ENCODE assay signal across 8 cellular contexts in genomic region chr10:126598009-126598408, GRCh38.
A peak's percentile ranks its signal among the peaks of the same experiment; 100 is the strongest.
DNase-seq lines count a peak whose midpoint lies in the region; ATAC-seq and FAIRE-seq lines count a peak whose summit lies in the region.

No MANE protein-coding gene starts in this region.

- no peaks in the 10 kb centered on the region for H3K9me3 ChIP-seq in SJSA1 (replicated peaks)

- no peak overlapping the region for H3K27ac Mint-ChIP-seq in activated T-cell treated with anti-CD3 and anti-CD28 coated beads, Interleukin-2, amount 50 U/mL, for 72 hours
- H3K27ac Mint-ChIP-seq in stimulated activated naive CD8-positive, alpha-beta T cell treated with anti-CD3 and anti-CD28 coated beads, Interleukin-15, amount 100 ng/mL, for 72 hours: no peak overlapping the region

- no peaks in the 10 kb centered on the region for H3K4me1 ChIP-seq in SJSA1 (replicated peaks)

- H3K27ac ChIP-seq in SJSA1: no peak overlapping the region

- peaks cover 5% of the 10 kb centered on the region; the same call in 1 of the 2 replicates for H3K27me3 ChIP-seq in SJSA1 (replicated peaks)

- H3K4me3 Mint-ChIP-seq in activated T-cell treated with anti-CD3 and anti-CD28 coated beads, Interleukin-2, amount 50 U/mL, for 72 hours: no peak overlapping the region
- no peak overlapping the region for H3K4me3 Mint-ChIP-seq in activated T-cell treated with anti-CD3 and anti-CD28 coated beads, Interleukin-2, amount 50 U/mL, for 4 hours
- no peak overlapping the region for H3K4me3 Mint-ChIP-seq in stimulated activated naive CD8-positive, alpha-beta T cell treated with anti-CD3 and anti-CD28 coated beads, Interleukin-15, amount 100 ng/mL, for 72 hours

- DNase-seq in activated T-cell treated with anti-CD3 and anti-CD28 coated beads, Interleukin-2, amount 50 U/mL, for 72 hours: peak in 1 of 2 donors; percentile 6
- DNase-seq in activated T-cell treated with anti-CD3 and anti-CD28 coated beads, Interleukin-2, amount 50 U/mL, for 4 hours: no peak
- DNase-seq in SJSA1 (ENCODE audit: low read depth in 1 of 2, low spot score in 2 of 2) (peak; percentile 18 to 58), head of caudate nucleus (peak in 41 of 42 donors; percentile 38 to 88 (median 68)), frontal cortex (ENCODE audit: low spot score in 2 of 2) (no peak)
- DNase-seq in stimulated activated naive CD8-positive, alpha-beta T cell treated with anti-CD3 and anti-CD28 coated beads, Interleukin-15, amount 100 ng/mL, for 72 hours: peak in 1 of 2 donors; percentile 1

- peaks cover 8% of the 10 kb centered on the region in 2 donors for H3K9me3 Mint-ChIP-seq in activated T-cell treated with anti-CD3 and anti-CD28 coated beads, Interleukin-2, amount 50 U/mL, for 72 hours
- no peaks in the 10 kb centered on the region for H3K9me3 Mint-ChIP-seq in activated T-cell treated with anti-CD3 and anti-CD28 coated beads, Interleukin-2, amount 50 U/mL, for 4 hours
- H3K9me3 Mint-ChIP-seq in stimulated activated naive CD8-positive, alpha-beta T cell treated with anti-CD3 and anti-CD28 coated beads, Interleukin-15, amount 100 ng/mL, for 72 hours: peaks cover 0 to 6% of the 10 kb centered on the region in 2 donors

- intact Hi-C loops in head of caudate nucleus (cut with DNase I): no loop called here

- no peak overlapping the region for H3K4me3 ChIP-seq in SJSA1

- ATAC-seq in activated T-cell treated with anti-CD3 and anti-CD28 coated beads, Interleukin-2, amount 50 U/mL, for 72 hours (replicated peaks in 1 of 2): peak; percentile 34 to 50
- ATAC-seq in activated T-cell treated with anti-CD3 and anti-CD28 coated beads, Interleukin-2, amount 50 U/mL, for 4 hours: no peak
- ATAC-seq in HG03175 (IDR thresholded peaks at IDR 0.05; ENCODE audit: unreplicated experiment) (peak; percentile 74), HG02852 (IDR thresholded peaks at IDR 0.05; ENCODE audit: unreplicated experiment) (no peak)
- peak; percentile 55 for ATAC-seq in stimulated activated naive CD8-positive, alpha-beta T cell treated with anti-CD3 and anti-CD28 coated beads, Interleukin-15, amount 100 ng/mL, for 72 hours

- H3K36me3 Mint-ChIP-seq in activated T-cell treated with anti-CD3 and anti-CD28 coated beads, Interleukin-2, amount 50 U/mL, for 72 hours (ENCODE audit: insufficient read depth in 2 of 2): peaks cover 1% of the 10 kb centered on the region in 2 donors
- no peaks in the 10 kb centered on the region for H3K36me3 Mint-ChIP-seq in activated T-cell treated with anti-CD3 and anti-CD28 coated beads, Interleukin-2, amount 50 U/mL, for 4 hours (ENCODE audit: insufficient read depth)

- no peak for FAIRE-seq in frontal cortex (lab: Jason Lieb, UNC)

- H3K36me3 ChIP-seq in SJSA1: no peaks in the 10 kb centered on the region

- peaks cover 6% of the 10 kb centered on the region for H3K27me3 Mint-ChIP-seq in activated T-cell treated with anti-CD3 and anti-CD28 coated beads, Interleukin-2, amount 50 U/mL, for 72 hours (ENCODE audit: low read depth)
- peaks cover 2% of the 10 kb centered on the region for H3K27me3 Mint-ChIP-seq in activated T-cell treated with anti-CD3 and anti-CD28 coated beads, Interleukin-2, amount 50 U/mL, for 4 hours (ENCODE audit: low read depth)
- no peaks in the 10 kb centered on the region for H3K27me3 Mint-ChIP-seq in stimulated activated naive CD8-positive, alpha-beta T cell treated with anti-CD3 and anti-CD28 coated beads, Interleukin-15, amount 100 ng/mL, for 72 hours

- H3K4me1 Mint-ChIP-seq in activated T-cell treated with anti-CD3 and anti-CD28 coated beads, Interleukin-2, amount 50 U/mL, for 72 hours (ENCODE audit: low read depth): no peaks in the 10 kb centered on the region
- H3K4me1 Mint-ChIP-seq in activated T-cell treated with anti-CD3 and anti-CD28 coated beads, Interleukin-2, amount 50 U/mL, for 4 hours (ENCODE audit: low read depth): no peaks in the 10 kb centered on the region
- H3K4me1 Mint-ChIP-seq in stimulated activated naive CD8-positive, alpha-beta T cell treated with anti-CD3 and anti-CD28 coated beads, Interleukin-15, amount 100 ng/mL, for 72 hours: no peaks in the 10 kb centered on the region

Comparison
In these comparisons a context has a peak if more than half of its experiments do, and no peak if none do; other contexts are left out.
1. ATAC-seq: peak in activated T-cell treated with anti-CD3 and anti-CD28 coated beads, Interleukin-2, amount 50 U/mL, for 72 hours (2 of 2), HG03175 (single experiment) and stimulated activated naive CD8-positive, alpha-beta T cell treated with anti-CD3 and anti-CD28 coated beads, Interleukin-15, amount 100 ng/mL, for 72 hours (single experiment); none in activated T-cell treated with anti-CD3 and anti-CD28 coated beads, Interleukin-2, amount 50 U/mL, for 4 hours (0 of 2) and HG02852 (single experiment).
2. DNase-seq: peak in SJSA1 (2 of 2) and head of caudate nucleus (41 of 42); none in activated T-cell treated with anti-CD3 and anti-CD28 coated beads, Interleukin-2, amount 50 U/mL, for 4 hours (single experiment) and frontal cortex (0 of 2).